9 cellular contexts compared by ENCODE assay signal in genomic region chr12:56084958-56085543, GRCh38. TPM values are rescaled to one million over a fixed set of nuclear protein-coding genes. Genes with fewer than 3 reads are reported as not detected.
A peak's percentile ranks its signal among the peaks of the same experiment; 100 is the strongest.
DNase-seq lines count a peak whose midpoint lies in the region; ATAC-seq and TF ChIP-seq lines count a peak whose summit lies in the region.
"Had no signal": no experiment of that assay in that cellular context is flagged by ENCODE, and none has a peak within 500 bp of the region (broad histone marks: within the 10 kb centered on the region; RNA-seq: fewer than 3 reads in every experiment).

No MANE protein-coding gene starts in this region.

- H3K4me1 ChIP-seq in DND-41 (ENCODE audit: insufficient read depth, low read length): peaks cover 10% of the 10 kb centered on the region
- H3K4me1 ChIP-seq in upper lobe of left lung: peaks cover 6 to 25% (median 20%) of the 10 kb centered on the region in 4 donors

- H3K27ac Mint-ChIP-seq in activated CD4-positive, alpha-beta memory T cell treated with anti-CD3 and anti-CD28 coated beads for 36 hours: no peak overlapping the region
- H3K27ac Mint-ChIP-seq in stimulated activated memory B cell treated with anti-CD40 and anti-IgM and Interleukin-4, amounts not matched to agents 10 μg/mL and 1 μg/mL and 100 μg/mL, for 72 hours: no peak overlapping the region

- no peak for TF ChIP-seq EP300 in upper lobe of left lung (IDR thresholded peaks at IDR 0.05)

- no peaks in the 10 kb centered on the region; the same call in 1 of the 2 replicates for H4K20me1 ChIP-seq in DND-41 (ENCODE audit: insufficient read depth, low read length)

- H3K4me3 ChIP-seq in DND-41 (ENCODE audit: low read depth in 1 of 2, low read length in 2 of 2) (no peak overlapping the region), HFF-Myc (replicated peaks; ENCODE audit: low read depth, low read length) (no peak overlapping the region), kidney epithelial cell (ENCODE audit: low read depth, low read length) (no peak overlapping the region), upper lobe of left lung (no peak overlapping the region)

- no peak overlapping the region for H3K4me3 Mint-ChIP-seq in activated CD4-positive, alpha-beta memory T cell treated with anti-CD3 and anti-CD28 coated beads for 36 hours
- H3K4me3 Mint-ChIP-seq in stimulated activated memory B cell treated with anti-CD40 and anti-IgM and Interleukin-4, amounts not matched to agents 10 μg/mL and 1 μg/mL and 100 μg/mL, for 72 hours: no peak overlapping the region

- no peak overlapping the region for H3K4me2 ChIP-seq in DND-41 (ENCODE audit: insufficient read depth, low read length)

- no peaks in the 10 kb centered on the region for H3K36me3 Mint-ChIP-seq in activated CD4-positive, alpha-beta memory T cell treated with anti-CD3 and anti-CD28 coated beads for 36 hours
- H3K36me3 Mint-ChIP-seq in stimulated activated memory B cell treated with anti-CD40 and anti-IgM and Interleukin-4, amounts not matched to agents 10 μg/mL and 1 μg/mL and 100 μg/mL, for 72 hours: no peaks in the 10 kb centered on the region

- DNase-seq in DND-41: peak; percentile 41
- DNase-seq in HFF-Myc (ENCODE audit: extremely low read depth, low read depth): no peak
- peak; percentile 62 for DNase-seq in activated CD4-positive, alpha-beta memory T cell treated with anti-CD3 and anti-CD28 coated beads for 36 hours
- no peak for DNase-seq in kidney epithelial cell (ENCODE audit: low read depth)
- no peak for DNase-seq in NCI-H1105 (lab: John Stamatoyannopoulos, UW)
- no peak for DNase-seq in upper lobe of left lung
- DNase-seq: stimulated activated CD4-positive, alpha-beta T cell treated with anti-CD3 and anti-CD28 coated beads, Interleukin-1b, Interleukin-23, amount 100 ng/mL, for 48 hours had no signal

- H3K9ac ChIP-seq in DND-41 (ENCODE audit: low read depth, low read length): no peak overlapping the region

- peaks cover 5% of the 10 kb centered on the region for H3K4me1 Mint-ChIP-seq in activated CD4-positive, alpha-beta memory T cell treated with anti-CD3 and anti-CD28 coated beads for 36 hours (ENCODE audit: low read depth)
- H3K4me1 Mint-ChIP-seq in stimulated activated memory B cell treated with anti-CD40 and anti-IgM and Interleukin-4, amounts not matched to agents 10 μg/mL and 1 μg/mL and 100 μg/mL, for 72 hours: peaks cover 3% of the 10 kb centered on the region

- peak; percentile 64 for TF ChIP-seq CTCF in DND-41 (IDR thresholded peaks at IDR 0.05; ENCODE audit: borderline replicate concordance, extremely low read depth, low read length, poor library complexity, severe bottlenecking)
- TF ChIP-seq CTCF in HFF-Myc (IDR thresholded peaks at IDR 0.05; ENCODE audit: low read depth, low read length, missing control alignments): peak; percentile 59
- TF ChIP-seq CTCF in kidney epithelial cell (IDR thresholded peaks at IDR 0.05; ENCODE audit: insufficient read depth, low read length, poor library complexity, severe bottlenecking): peak; percentile 26
- no peak for TF ChIP-seq CTCF in upper lobe of left lung (IDR thresholded peaks at IDR 0.05)

- no peak overlapping the region for H3K27ac ChIP-seq in DND-41 (ENCODE audit: low read length)
- no peak overlapping the region for H3K27ac ChIP-seq in upper lobe of left lung

- H3K27me3 ChIP-seq in DND-41 (ENCODE audit: insufficient read depth, low read length, poor library complexity) (peaks cover 36% of the 10 kb centered on the region), kidney epithelial cell (ENCODE audit: control insufficient read depth, insufficient read depth, low read length) (peaks cover 7% of the 10 kb centered on the region), upper lobe of left lung (peaks cover 0 to 6% (median 6%) of the 10 kb centered on the region in 4 donors)

- peak; percentile 60; the same call in 1 of the 3 replicates for ATAC-seq in DND-41 (ENCODE audit: insufficient read depth, low read depth)
- ATAC-seq in stimulated activated memory B cell treated with anti-CD40 and anti-IgM and Interleukin-4, amounts not matched to agents 10 μg/mL and 1 μg/mL and 100 μg/mL, for 72 hours: no peak
- ATAC-seq in HG03571 (IDR thresholded peaks at IDR 0.05; ENCODE audit: unreplicated experiment): no peak
- ATAC-seq in upper lobe of left lung (ENCODE audit: low FRiP score in 2 of 2): no peak

- no peaks in the 10 kb centered on the region for H3K9me3 ChIP-seq in DND-41 (ENCODE audit: insufficient read depth, low read length, severe bottlenecking)
- no peaks in the 10 kb centered on the region for H3K9me3 ChIP-seq in upper lobe of left lung

- 86 to 87% methylated on average over 15 of the region's 15 CpGs for WGBS in upper lobe of left lung, 2 donors

- no peak overlapping the region for H2AFZ ChIP-seq in DND-41 (ENCODE audit: low read depth, low read length)

- H3K36me3 ChIP-seq in DND-41 (ENCODE audit: insufficient read depth, low read length) (no peaks in the 10 kb centered on the region), kidney epithelial cell (ENCODE audit: control insufficient read depth, insufficient read depth, low read length) (no peaks in the 10 kb centered on the region), upper lobe of left lung (peaks cover 0 to 8% (median 5%) of the 10 kb centered on the region in 4 donors)

- H3K9me3 Mint-ChIP-seq in activated CD4-positive, alpha-beta memory T cell treated with anti-CD3 and anti-CD28 coated beads for 36 hours: no peaks in the 10 kb centered on the region
- no peaks in the 10 kb centered on the region for H3K9me3 Mint-ChIP-seq in stimulated activated memory B cell treated with anti-CD40 and anti-IgM and Interleukin-4, amounts not matched to agents 10 μg/mL and 1 μg/mL and 100 μg/mL, for 72 hours

- TF ChIP-seq POLR2A in upper lobe of left lung (IDR thresholded peaks at IDR 0.05): no peak

- intact Hi-C loops in activated CD4-positive, alpha-beta memory T cell treated with anti-CD3 and anti-CD28 coated beads for 36 hours (cut with micrococcal nuclease): no loop called here

- POLR2A ChIA-PET in activated CD4-positive, alpha-beta memory T cell treated with anti-CD3 and anti-CD28 coated beads for 36 hours (lab: Charles Lee): interaction anchor here (0.6 to 0.7 kb wide), 2 partner anchors 12 to 42 kb away, joined by 3 read pairs; no protein-coding TSS in a partner anchor

- CTCF ChIA-PET in activated CD4-positive, alpha-beta memory T cell treated with anti-CD3 and anti-CD28 coated beads for 36 hours (lab: Charles Lee): interaction anchor here (0.6 to 2.1 kb wide), 12 partner anchors 11 to 120 kb away, joined by 3 to 22 read pairs (median 4); partner anchors contain the start of gene PA2G4

- peaks cover 7% of the 10 kb centered on the region for H3K27me3 Mint-ChIP-seq in activated CD4-positive, alpha-beta memory T cell treated with anti-CD3 and anti-CD28 coated beads for 36 hours
- peaks cover 22% of the 10 kb centered on the region for H3K27me3 Mint-ChIP-seq in stimulated activated memory B cell treated with anti-CD40 and anti-IgM and Interleukin-4, amounts not matched to agents 10 μg/mL and 1 μg/mL and 100 μg/mL, for 72 hours

- H3K79me2 ChIP-seq in DND-41 (ENCODE audit: insufficient read depth, low read length): no peaks in the 10 kb centered on the region

RNA-seq across cellular contexts. Expression of gene ERBB3, which starts 5.1 kb away (rescaled TPM):
- under 1 TPM; 0.82 to 0.86 TPM for total RNA-seq in activated CD4-positive, alpha-beta memory T cell treated with anti-CD3 and anti-CD28 coated beads for 36 hours
- total RNA-seq in kidney epithelial cell (12.3 and 17.3 TPM in 2 replicates), upper lobe of left lung (100 to 1,000 TPM in 3 of 6 donors, 10 to 100 TPM in 3; 56.8 to 171 (median 101) TPM)

RNA-seq across cellular contexts. Expression of gene PA2G4, which starts 19.3 kb away (rescaled TPM):
- total RNA-seq in activated CD4-positive, alpha-beta memory T cell treated with anti-CD3 and anti-CD28 coated beads for 36 hours: 100 to 1,000 TPM; 399 to 410 TPM
- total RNA-seq in kidney epithelial cell: 149 and 179 TPM in 2 replicates
- total RNA-seq in upper lobe of left lung: 100 to 1,000 TPM in 1 of 6 donors, 10 to 100 TPM in 5; 36.7 to 103 (median 70.7) TPM

RNA-seq across cellular contexts. Expression of gene RPL41, which starts 31.4 kb away (rescaled TPM):
- 1,000 to 10,000 TPM; 5,210 to 5,251 TPM for total RNA-seq in activated CD4-positive, alpha-beta memory T cell treated with anti-CD3 and anti-CD28 coated beads for 36 hours
- total RNA-seq in kidney epithelial cell (2,735 and 3,237 TPM in 2 replicates), upper lobe of left lung (1,000 to 10,000 TPM; 1,377 to 3,349 (median 3,110) TPM)

RNA-seq across cellular contexts. Expression of gene ZC3H10, which starts 33.0 kb away (rescaled TPM):
- 1 to 10 TPM; 5.1 to 7.2 TPM for total RNA-seq in activated CD4-positive, alpha-beta memory T cell treated with anti-CD3 and anti-CD28 coated beads for 36 hours
- total RNA-seq in kidney epithelial cell (3.0 and 4.7 TPM in 2 replicates), upper lobe of left lung (10 to 100 TPM in 2 of 6 donors, 1 to 10 TPM in 4; 2.1 to 22.0 (median 6.4) TPM)

RNA-seq across cellular contexts. Expression of gene ESYT1, which starts 43.0 kb away (rescaled TPM):
- total RNA-seq in activated CD4-positive, alpha-beta memory T cell treated with anti-CD3 and anti-CD28 coated beads for 36 hours: 100 to 1,000 TPM; 142 to 146 TPM
- total RNA-seq in kidney epithelial cell (213 and 309 TPM in 2 replicates), upper lobe of left lung (100 to 1,000 TPM in 5 of 6 donors, 10 to 100 TPM in 1; 73.9 to 132 (median 112) TPM)

Comparison
In these comparisons a context has a peak if more than half of its experiments do, and no peak if none do; other contexts are left out.
1. DNase-seq: peak in DND-41 (single experiment) and activated CD4-positive, alpha-beta memory T cell treated with anti-CD3 and anti-CD28 coated beads for 36 hours (single experiment); none in HFF-Myc (single experiment), kidney epithelial cell (single experiment), NCI-H1105 (single experiment) and upper lobe of left lung (0 of 2).
2. CTCF ChIP-seq: peak in DND-41 (single experiment), HFF-Myc (single experiment) and kidney epithelial cell (single experiment); none in upper lobe of left lung (0 of 6).